In the genomic region with DNA sequence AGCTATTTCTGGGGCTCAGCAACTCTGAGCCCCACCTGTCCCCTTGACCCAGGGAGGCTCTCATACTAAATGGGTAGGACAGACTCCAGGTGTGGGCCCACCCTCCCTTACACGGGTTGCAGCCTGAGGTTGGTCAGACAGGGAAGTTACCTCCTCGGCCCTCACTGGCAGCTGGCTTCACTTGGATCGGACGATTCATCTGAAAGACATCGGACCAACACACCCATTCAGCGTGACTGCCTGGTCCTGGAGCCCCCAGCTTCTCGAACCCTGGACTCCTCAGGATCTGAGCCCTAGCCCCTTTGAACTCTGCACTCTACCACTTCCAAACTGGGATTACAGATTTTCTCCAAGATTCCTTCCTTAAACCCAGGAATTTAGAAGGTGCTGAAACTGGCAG, we compare ENCODE assay signal across 1 cellular context.
TF ChIP-seq lines count a peak whose summit lies in the region.

No MANE protein-coding gene starts in this region.

TF ChIP-seq in H1, 55 proteins besides CTCF, POLR2A, EP300 and RAD21:
- TF ChIP-seq CBX5 (IDR thresholded peaks at IDR 0.05; ENCODE audit: low read depth, low read length) = no peak
- TF ChIP-seq NRF1 (IDR thresholded peaks at IDR 0.05; ENCODE audit: low read depth, low read length) = no peak
- TF ChIP-seq PHF8 (conservative IDR thresholded peaks at IDR 0.05; ENCODE audit: low read depth, low read length) = no peak
- no peak for TF ChIP-seq YY1 (IDR thresholded peaks at IDR 0.05; ENCODE audit: low read depth, low read length)
- TF ChIP-seq POLR2AphosphoS5 (IDR thresholded peaks at IDR 0.05; ENCODE audit: low read depth, low read length) = no peak
- TF ChIP-seq FOSL1 (IDR thresholded peaks at IDR 0.05; ENCODE audit: insufficient read depth, low read depth, low read length) = no peak
- TF ChIP-seq NANOG (IDR thresholded peaks at IDR 0.05; ENCODE audit: insufficient read depth, low read depth, low read length, poor library complexity, severe bottlenecking) = no peak
- TF ChIP-seq, protein P1, sequence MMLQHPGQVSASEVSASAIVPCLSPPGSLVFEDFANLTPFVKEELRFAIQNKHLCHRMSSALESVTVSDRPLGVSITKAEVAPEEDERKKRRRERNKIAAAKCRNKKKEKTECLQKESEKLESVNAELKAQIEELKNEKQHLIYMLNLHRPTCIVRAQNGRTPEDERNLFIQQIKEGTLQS (IDR thresholded peaks at IDR 0.05; ENCODE audit: insufficient read depth, low read depth, low read length) = no peak
- no peak for TF ChIP-seq JUN (IDR thresholded peaks at IDR 0.05; ENCODE audit: low read depth, low read length)
- no peak for TF ChIP-seq TEAD4 (IDR thresholded peaks at IDR 0.05; ENCODE audit: low read depth, low read length)
- TF ChIP-seq, protein P2, sequence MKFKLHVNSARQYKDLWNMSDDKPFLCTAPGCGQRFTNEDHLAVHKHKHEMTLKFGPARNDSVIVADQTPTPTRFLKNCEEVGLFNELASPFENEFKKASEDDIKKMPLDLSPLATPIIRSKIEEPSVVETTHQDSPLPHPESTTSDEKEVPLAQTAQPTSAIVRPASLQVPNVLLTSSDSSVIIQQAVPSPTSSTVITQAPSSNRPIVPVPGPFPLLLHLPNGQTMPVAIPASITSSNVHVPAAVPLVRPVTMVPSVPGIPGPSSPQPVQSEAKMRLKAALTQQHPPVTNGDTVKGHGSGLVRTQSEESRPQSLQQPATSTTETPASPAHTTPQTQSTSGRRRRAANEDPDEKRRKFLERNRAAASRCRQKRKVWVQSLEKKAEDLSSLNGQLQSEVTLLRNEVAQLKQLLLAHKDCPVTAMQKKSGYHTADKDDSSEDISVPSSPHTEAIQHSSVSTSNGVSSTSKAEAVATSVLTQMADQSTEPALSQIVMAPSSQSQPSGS (IDR thresholded peaks at IDR 0.05; ENCODE audit: low read length) = no peak
- no peak for TF ChIP-seq CHD1 (IDR thresholded peaks at IDR 0.05; ENCODE audit: low read depth, low read length)
- TF ChIP-seq SIN3A (conservative IDR thresholded peaks at IDR 0.05 in 1 of 2, IDR thresholded peaks at IDR 0.05 in 1 of 2; ENCODE audit: low read depth in 1 of 2, low read length in 2 of 2) = no peak
- TF ChIP-seq RBBP5 (IDR thresholded peaks at IDR 0.05; ENCODE audit: borderline replicate concordance, low read depth, low read length) = no peak
- no peak for TF ChIP-seq ZNF274 (IDR thresholded peaks at IDR 0.05; ENCODE audit: borderline replicate concordance, extremely low read depth, low read length)
- no peak for TF ChIP-seq BRCA1 (IDR thresholded peaks at IDR 0.05; ENCODE audit: low read depth, low read length)
TF ChIP-seq in H1: peak in this region for 0.
